20 cellular contexts compared by ENCODE assay signal in the genomic region with DNA sequence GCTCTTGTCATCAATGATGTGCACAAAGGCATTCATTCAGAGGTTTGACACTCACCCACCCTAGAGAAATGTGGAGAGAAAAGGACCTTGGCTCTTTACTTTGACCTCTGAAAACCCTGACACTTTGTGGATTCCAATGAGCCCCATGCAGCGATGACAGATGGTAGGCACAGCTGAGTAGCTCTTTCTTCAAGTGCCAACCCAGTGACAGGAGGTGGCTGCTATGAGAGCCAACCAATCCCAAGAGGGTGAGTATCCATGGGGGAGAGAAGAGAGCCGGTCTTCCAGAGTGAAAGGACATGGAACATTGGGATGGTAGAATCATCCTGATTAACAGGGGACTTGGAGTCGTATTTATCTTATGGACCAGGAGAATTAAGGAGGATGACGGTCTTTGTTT. TPM values are rescaled to one million over a fixed set of nuclear protein-coding genes. Genes with fewer than 3 reads are reported as not detected.
DNase-seq lines count a peak whose midpoint lies in the region; ATAC-seq and TF ChIP-seq lines count a peak whose summit lies in the region.
"Had no signal": no experiment of that assay in that cellular context is flagged by ENCODE, and none has a peak within 500 bp of the region (broad histone marks: within the 10 kb centered on the region; RNA-seq: fewer than 3 reads in every experiment).

No MANE protein-coding gene starts in this region.

- H3K4me3 ChIP-seq in skeletal muscle tissue (ENCODE audit: low read length in 3 of 3) = no peak overlapping the region
- H3K4me3 ChIP-seq: GM12878, GM23338 had no signal

- peaks cover 0 to 16% (median 5%) of the 10 kb centered on the region in 3 donors for H3K4me1 ChIP-seq in skeletal muscle tissue (ENCODE audit: control insufficient read depth in 3 of 3, insufficient read depth in 3 of 3, low read length in 3 of 3)
- H3K4me1 ChIP-seq: BE2C, Caco-2 had no signal

- DNase-seq in G401 (ENCODE audit: low spot score) (peak; percentile 84), NCI-H1694 treated with DMSO at 0.1 percent for 48 hours (lab: John Stamatoyannopoulos, UW) (peak; percentile 98), cerebellum (ENCODE audit: low spot score) (peak; percentile 67), COR-L47 (lab: John Stamatoyannopoulos, UW) (no peak), erythroblast (lab: John Stamatoyannopoulos, UW) (no peak)
- DNase-seq: ACHN; BE2C; Caco-2; CD4-positive, CD25-positive, alpha-beta regulatory T cell; CD8-positive, alpha-beta memory T cell; DMS79 treated with DMSO at 0.1 percent for 48 hours; HFFc6 had no signal

- no peaks in the 10 kb centered on the region for H3K27me3 ChIP-seq in skeletal muscle tissue (ENCODE audit: control insufficient read depth in 3 of 3, insufficient read depth in 3 of 3, low read length in 3 of 3)
- H3K27me3 ChIP-seq: BE2C had no signal

- TF ChIP-seq POLR2A in erythroblast (IDR thresholded peaks at IDR 0.05; ENCODE audit: low read length) = no peak

- peak overlapping the region; percentile 15 for H3K27ac ChIP-seq in skeletal muscle tissue (ENCODE audit: low read depth, low read length)
- H3K27ac ChIP-seq: KMS-11 had no signal

- no peaks in the 10 kb centered on the region for H3K9me3 ChIP-seq in skeletal muscle tissue (ENCODE audit: control insufficient read depth in 3 of 3, low read length in 3 of 3)
- H3K9me3 ChIP-seq: BE2C, Caco-2 had no signal

- peaks cover 9 to 21% (median 17%) of the 10 kb centered on the region in 3 donors for H3K36me3 ChIP-seq in skeletal muscle tissue (ENCODE audit: control insufficient read depth in 3 of 3, insufficient read depth in 3 of 3, low read length in 3 of 3)
- H3K36me3 ChIP-seq: BE2C had no signal

- ATAC-seq in HG02852 (IDR thresholded peaks at IDR 0.05; ENCODE audit: unreplicated experiment) = no peak
- ATAC-seq in GM21529 (IDR thresholded peaks at IDR 0.05; ENCODE audit: unreplicated experiment) = no peak
- ATAC-seq: GM12878, GM23338, HCT116 had no signal

- H3K9ac ChIP-seq in skeletal muscle tissue (ENCODE audit: low read depth in 1 of 3, low read length in 3 of 3) = no peak overlapping the region
- H3K9ac ChIP-seq: KMS-11 had no signal

- in situ Hi-C loops in G401 (cut with HindIII; ENCODE audit: low sequenced_read_pairs) = loop anchor here (5.0 kb wide), 1 partner anchor 44 kb away; no protein-coding TSS in a partner anchor

RNA-seq across cellular contexts. Expression of gene SLC8A3, which starts 17.8 kb away (rescaled TPM):
- total RNA-seq in G401 (2014; rRNA removed; shearing (Covaris generic)) = not detected in 2 replicates
- total RNA-seq in cerebellum (18.9 TPM), skeletal muscle tissue (13.0 TPM)
- total RNA-seq: Caco-2, HFFc6, HT-29 had no signal

Comparison
In these comparisons a context has a peak if more than half of its experiments do, and no peak if none do; other contexts are left out.
1. DNase-seq: peak in G401 (single experiment), NCI-H1694 treated with DMSO at 0.1 percent for 48 hours (single experiment) and cerebellum (single experiment); none in COR-L47 (single experiment) and erythroblast (0 of 2).
2. RNA of gene SLC8A3, which starts 17.8 kb away (total RNA-seq): 18.9 TPM in cerebellum (single experiment) and 13.0 TPM in skeletal muscle tissue (single experiment); not detected in G401; every median in the first group is over 10 times any median in the second.